ENCODE assay signal across 1 cellular context in the genomic region with DNA sequence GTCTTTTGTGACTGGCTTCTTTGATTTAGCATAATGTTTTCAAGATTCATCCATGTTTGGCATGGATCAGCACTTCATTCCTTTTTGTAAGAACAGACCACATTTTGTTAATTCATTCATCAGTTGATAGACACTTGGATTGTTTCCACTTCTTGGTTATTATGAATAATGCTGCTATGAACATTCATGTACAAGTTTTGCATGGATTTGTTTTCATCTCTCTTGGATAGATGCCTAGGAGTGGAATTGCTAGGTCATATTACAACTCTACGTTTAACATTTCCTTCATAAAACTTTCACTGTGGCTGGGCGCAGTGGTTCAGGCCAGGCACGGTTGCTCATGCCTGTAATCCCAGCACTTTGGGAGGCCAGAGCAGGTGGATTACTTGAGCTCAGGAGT.
TF ChIP-seq lines count a peak whose summit lies in the region.

No MANE protein-coding gene starts in this region.

TF ChIP-seq in HCT116, 20 proteins besides CTCF, POLR2A, EP300 and RAD21 (continued from another document):
- TF ChIP-seq, protein P1, sequence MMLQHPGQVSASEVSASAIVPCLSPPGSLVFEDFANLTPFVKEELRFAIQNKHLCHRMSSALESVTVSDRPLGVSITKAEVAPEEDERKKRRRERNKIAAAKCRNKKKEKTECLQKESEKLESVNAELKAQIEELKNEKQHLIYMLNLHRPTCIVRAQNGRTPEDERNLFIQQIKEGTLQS (IDR thresholded peaks at IDR 0.05), result no peak
- TF ChIP-seq POLR2AphosphoS5 (IDR thresholded peaks at IDR 0.05; ENCODE audit: low read depth, low read length) (no peak), FOSL1 (IDR thresholded peaks at IDR 0.05; ENCODE audit: low read depth) (no peak), ELF1 (IDR thresholded peaks at IDR 0.05; ENCODE audit: borderline replicate concordance, low read depth) (no peak), ZNF274 (IDR thresholded peaks at IDR 0.05; ENCODE audit: low read depth, low read length) (no peak), TCF7L2 (IDR thresholded peaks at IDR 0.05; ENCODE audit: borderline replicate concordance, extremely low read depth, insufficient read depth, insufficient read length) (no peak), YY1 (IDR thresholded peaks at IDR 0.05; ENCODE audit: extremely low read depth, insufficient replicate concordance, low read depth, low read length) (no peak), CEBPB (IDR thresholded peaks at IDR 0.05; ENCODE audit: low read depth) (no peak), EGR1 (IDR thresholded peaks at IDR 0.05; ENCODE audit: low read depth) (no peak), CBX3 (IDR thresholded peaks at IDR 0.05; ENCODE audit: low read depth) (no peak), EZH2 (IDR thresholded peaks at IDR 0.05) (no peak), SIN3A (IDR thresholded peaks at IDR 0.05; ENCODE audit: low read depth) (no peak), ZBTB33 (IDR thresholded peaks at IDR 0.05; ENCODE audit: extremely low read depth, insufficient replicate concordance, low read length) (no peak), SRF (IDR thresholded peaks at IDR 0.05; ENCODE audit: low read depth) (no peak), SP1 (IDR thresholded peaks at IDR 0.05; ENCODE audit: low read depth) (no peak), ZFX (IDR thresholded peaks at IDR 0.05) (no peak)
- TF ChIP-seq, protein P2, sequence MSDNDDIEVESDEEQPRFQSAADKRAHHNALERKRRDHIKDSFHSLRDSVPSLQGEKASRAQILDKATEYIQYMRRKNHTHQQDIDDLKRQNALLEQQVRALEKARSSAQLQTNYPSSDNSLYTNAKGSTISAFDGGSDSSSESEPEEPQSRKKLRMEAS (IDR thresholded peaks at IDR 0.05), result no peak
TF ChIP-seq in HCT116: peak in this region for 0.
